Comparison of ENCODE assay signal across 8 cellular contexts in the genomic region with DNA sequence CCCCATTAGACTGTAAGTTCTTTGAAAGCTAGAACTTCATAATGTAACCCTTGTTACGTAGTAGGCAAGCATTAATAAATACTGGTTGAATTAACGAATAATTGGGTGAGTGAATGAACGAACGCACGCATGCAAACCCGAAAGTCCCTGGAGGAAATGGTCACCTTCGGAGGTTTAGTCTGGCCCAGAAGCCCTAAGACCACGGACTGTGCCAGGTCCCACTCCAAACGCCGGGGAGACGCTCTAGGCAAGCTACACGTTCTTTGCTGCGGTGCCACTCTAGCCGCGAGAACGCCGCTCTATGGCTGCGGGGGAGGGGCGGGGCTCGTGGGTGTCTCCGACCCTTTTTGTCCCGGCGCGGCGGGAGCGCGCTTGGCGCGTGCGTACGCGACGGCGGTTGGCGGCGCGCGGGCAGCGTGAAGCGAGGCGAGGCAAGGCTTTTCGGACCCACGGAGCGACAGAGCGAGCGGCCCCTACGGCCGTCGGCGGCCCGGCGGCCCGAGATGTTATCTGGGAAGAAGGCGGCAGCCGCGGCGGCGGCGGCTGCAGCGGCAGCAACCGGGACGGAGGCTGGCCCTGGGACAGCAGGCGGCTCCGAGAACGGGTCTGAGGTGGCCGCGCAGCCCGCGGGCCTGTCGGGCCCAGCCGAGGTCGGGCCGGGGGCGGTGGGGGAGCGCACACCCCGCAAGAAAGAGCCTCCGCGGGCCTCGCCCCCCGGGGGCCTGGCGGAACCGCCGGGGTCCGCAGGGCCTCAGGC. TPM values are rescaled to one million over a fixed set of nuclear protein-coding genes. Genes with fewer than 3 reads are reported as not detected.
DNase-seq lines count a peak whose midpoint lies in the region; ATAC-seq and TF ChIP-seq lines count a peak whose summit lies in the region.

Gene KDM1A (plus strand): TSS at position 375 of the 757 bp plus-strand sequence. CDS start 129 bp downstream, at position 504.

- H3K4me3 ChIP-seq in ascending aorta (peak within 1 kb of the TSS; percentile 74 to 79), right cardiac atrium (ENCODE audit: low read length) (peak within 1 kb of the TSS; percentile 95), vagina (peak within 1 kb of the TSS; percentile 80 to 93)

- H3K4me1 ChIP-seq in ascending aorta, result no peaks in the 10 kb centered on the region
- peaks cover 2% of the 10 kb centered on the region for H3K4me1 ChIP-seq in right cardiac atrium (ENCODE audit: control insufficient read depth, insufficient read depth, low read length)
- peaks cover 23% of the 10 kb centered on the region for H3K4me1 ChIP-seq in vagina

- ATAC-seq in GM18499 (IDR thresholded peaks at IDR 0.05; ENCODE audit: insufficient read depth, unreplicated experiment) (peak; percentile 43), HG02938 (IDR thresholded peaks at IDR 0.05; ENCODE audit: unreplicated experiment) (peak; percentile 83), right cardiac atrium (peak; percentile 100)

- TF ChIP-seq POLR2A in vagina (IDR thresholded peaks at IDR 0.05), result peak in 1 of 2 donors; percentile 83

- DNase-seq in NCI-H187 (lab: John Stamatoyannopoulos, UW), result peak; percentile 91 to 94
- DNase-seq in T-helper 2 cell treated with Interferon-gamma antibody and Interleukin-4, amounts not matched to agents 5 μg/mL and 100 μg/mL, for 36 hours (ENCODE audit: low spot score), result peak; percentile 93
- peak; percentile 87 to 98 for DNase-seq in ascending aorta (ENCODE audit: low spot score in 2 of 2)
- DNase-seq in right cardiac atrium, result peak; percentile 98 to 99 (median 99)
- peak; percentile 98 for DNase-seq in putamen (ENCODE audit: low spot score)
- DNase-seq in vagina (ENCODE audit: extremely low spot score in 2 of 2), result peak in 1 of 2 donors; percentile 93

- H3K9me3 ChIP-seq in ascending aorta (no peaks in the 10 kb centered on the region), right cardiac atrium (ENCODE audit: control insufficient read depth, low read length) (no peaks in the 10 kb centered on the region), vagina (no peaks in the 10 kb centered on the region)

- H3K4me1 Mint-ChIP-seq in T-helper 2 cell treated with Interferon-gamma antibody and Interleukin-4, amounts not matched to agents 5 μg/mL and 100 μg/mL, for 36 hours (ENCODE audit: low read depth), result peaks cover 33% of the 10 kb centered on the region

- H3K36me3 Mint-ChIP-seq in T-helper 2 cell treated with Interferon-gamma antibody and Interleukin-4, amounts not matched to agents 5 μg/mL and 100 μg/mL, for 36 hours (ENCODE audit: low read depth), result peaks cover 23% of the 10 kb centered on the region

- peak within 1 kb of the TSS; percentile 68 to 78 for H3K27ac ChIP-seq in ascending aorta
- peak within 1 kb of the TSS; percentile 80 for H3K27ac ChIP-seq in right cardiac atrium (ENCODE audit: low read length)
- H3K27ac ChIP-seq in vagina, result peak within 1 kb of the TSS; percentile 83

- H3K4me3 Mint-ChIP-seq in T-helper 2 cell treated with Interferon-gamma antibody and Interleukin-4, amounts not matched to agents 5 μg/mL and 100 μg/mL, for 36 hours, result peak within 1 kb of the TSS; percentile 96

- H3K27me3 Mint-ChIP-seq in T-helper 2 cell treated with Interferon-gamma antibody and Interleukin-4, amounts not matched to agents 5 μg/mL and 100 μg/mL, for 36 hours (ENCODE audit: low read depth), result peaks cover 2% of the 10 kb centered on the region

- peak within 1 kb of the TSS; percentile 92 for H3K27ac Mint-ChIP-seq in T-helper 2 cell treated with Interferon-gamma antibody and Interleukin-4, amounts not matched to agents 5 μg/mL and 100 μg/mL, for 36 hours

- intact Hi-C loops in ascending aorta (cut with DNase I) (loop anchor here (5.0 kb wide), 1 partner anchor 158 kb away; no protein-coding TSS in a partner anchor), right cardiac atrium (cut with DNase I) (no loop called here), vagina (cut with DNase I) (no loop called here)

- H3K27me3 ChIP-seq in ascending aorta (no peaks in the 10 kb centered on the region), right cardiac atrium (ENCODE audit: control insufficient read depth, insufficient read depth) (no peaks in the 10 kb centered on the region), vagina (no peaks in the 10 kb centered on the region)

- TF ChIP-seq CTCF in ascending aorta (IDR thresholded peaks at IDR 0.05) (peak in 1 of 3 experiments; percentile 16), vagina (IDR thresholded peaks at IDR 0.05) (no peak)

- peaks cover 17% of the 10 kb centered on the region for H3K9me3 Mint-ChIP-seq in T-helper 2 cell treated with Interferon-gamma antibody and Interleukin-4, amounts not matched to agents 5 μg/mL and 100 μg/mL, for 36 hours

- H3K36me3 ChIP-seq in ascending aorta (no peaks in the 10 kb centered on the region), vagina (no peaks in the 10 kb centered on the region)

- under 1% methylated on average over 84 of the region's 84 CpGs for WGBS in right cardiac atrium

RNA-seq across cellular contexts. Expression of gene KDM1A, which starts in this region (rescaled TPM):
- total RNA-seq in ascending aorta (28.7 TPM), right cardiac atrium (10 to 100 TPM; 29.1 to 34.4 (median 32.6) TPM), vagina (52.3 TPM)
- polyA plus RNA-seq in right cardiac atrium, result 22.9 TPM

Comparison
In these comparisons a context has a peak if more than half of its experiments do, and no peak if none do; other contexts are left out.
1. ATAC-seq: peak in every context shown above with its lines; median percentile 100 in right cardiac atrium; 83 in HG02938; 43 in GM18499.